Comparison of ENCODE assay signal across 8 cellular contexts in the genomic region with DNA sequence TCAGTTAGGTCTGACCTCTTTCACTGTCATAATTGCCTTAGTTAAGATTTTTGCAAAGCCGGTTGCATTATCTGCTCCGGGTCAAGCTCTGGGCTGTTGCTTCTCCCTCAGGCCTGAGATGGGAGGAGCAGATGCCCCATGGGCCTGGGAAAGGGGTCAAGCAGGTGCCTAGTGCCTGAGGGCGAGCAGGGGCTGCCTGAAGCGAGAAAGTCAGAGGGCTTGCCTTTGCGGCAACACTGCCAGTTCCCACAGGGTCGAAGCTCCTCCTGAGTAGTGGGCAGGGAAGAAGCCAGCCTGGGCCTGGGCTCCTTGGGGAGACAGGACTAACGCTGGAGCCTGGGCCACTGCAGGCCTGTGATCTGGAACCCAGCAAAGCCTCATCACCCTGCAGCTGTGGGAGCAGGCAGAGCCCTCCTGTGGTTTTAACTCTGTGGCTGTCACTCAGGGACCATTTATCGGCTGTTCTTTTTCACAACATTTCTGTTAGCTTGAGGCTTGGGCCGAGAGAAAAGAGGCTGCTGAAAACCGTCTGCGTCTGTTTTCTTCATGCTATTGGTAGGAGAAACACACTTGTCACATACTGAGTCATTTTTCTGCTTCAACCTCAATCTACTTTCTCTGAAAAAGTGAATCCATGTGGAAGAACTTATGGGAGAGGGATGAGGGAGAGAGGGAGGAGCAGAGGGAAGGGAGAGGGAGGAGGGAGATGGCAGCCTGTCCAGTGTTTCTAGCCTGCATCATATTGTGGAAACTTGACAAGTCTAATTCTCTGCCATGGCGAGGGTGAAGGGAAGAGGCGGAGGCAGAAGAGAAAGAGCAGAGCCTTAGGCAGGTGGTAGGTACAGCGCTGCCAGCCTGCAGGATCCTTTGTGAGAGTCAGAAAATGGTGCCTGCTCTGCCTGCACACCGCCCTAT.
A peak's percentile ranks its signal among the peaks of the same experiment; 100 is the strongest.
DNase-seq lines count a peak whose midpoint lies in the region; ATAC-seq and TF ChIP-seq lines count a peak whose summit lies in the region.

No MANE protein-coding gene starts in this region.

- H2AFZ ChIP-seq in osteoblast (ENCODE audit: low read length): no peak overlapping the region

- no peaks in the 10 kb centered on the region for H3K9me3 ChIP-seq in T-helper 17 cell (ENCODE audit: control insufficient read depth, low read length, poor library complexity, severe bottlenecking)
- no peaks in the 10 kb centered on the region for H3K9me3 ChIP-seq in osteoblast (ENCODE audit: low read depth, low read length)

- no peak overlapping the region for H3K4me2 ChIP-seq in osteoblast (ENCODE audit: insufficient read depth, low read length)

- H3K4me3 Mint-ChIP-seq in T-helper 17 cell: peak overlapping the region; percentile 71

- H3K4me1 Mint-ChIP-seq in T-helper 17 cell: peaks cover 26% of the 10 kb centered on the region

- H4K20me1 ChIP-seq in osteoblast (ENCODE audit: insufficient read depth, low read length): no peaks in the 10 kb centered on the region

- H3K36me3 Mint-ChIP-seq in T-helper 17 cell (ENCODE audit: low read depth): no peaks in the 10 kb centered on the region

- no peaks in the 10 kb centered on the region for H3K27me3 ChIP-seq in osteoblast (ENCODE audit: insufficient read depth, low read length)

- ATAC-seq in HG03139 (IDR thresholded peaks at IDR 0.05; ENCODE audit: unreplicated experiment) (peak; percentile 77), T-helper 17 cell (peak; percentile 76)

- no peaks in the 10 kb centered on the region for H3K27me3 Mint-ChIP-seq in T-helper 17 cell

- peak; percentile 85 for DNase-seq in ELF-1 (ENCODE audit: low read depth, low spot score)
- DNase-seq in T-helper 17 cell: no peak
- DNase-seq in iris pigment epithelial cell (ENCODE audit: low read depth): peak; percentile 38
- DNase-seq in cortex of kidney (lab: John Stamatoyannopoulos, UW): no peak
- no peak for DNase-seq in GM13976 (ENCODE audit: low spot score)
- no peak for DNase-seq in osteoblast (ENCODE audit: insufficient read length, low spot score, missing footprints)
- no peak for DNase-seq in NCI-H1092 (lab: John Stamatoyannopoulos, UW)

- TF ChIP-seq CTCF in GM13976 (IDR thresholded peaks at IDR 0.05; ENCODE audit: borderline replicate concordance, control extremely low read depth, extremely low read depth, insufficient read depth, missing control alignments): no peak
- TF ChIP-seq CTCF in osteoblast (IDR thresholded peaks at IDR 0.05; ENCODE audit: extremely low read depth, low read depth, low read length): no peak

- H3K4me3 ChIP-seq in osteoblast (ENCODE audit: insufficient read depth, low read length): no peak overlapping the region

- H3K4me1 ChIP-seq in osteoblast (ENCODE audit: insufficient read depth, low read length): no peaks in the 10 kb centered on the region

- H3K27ac Mint-ChIP-seq in T-helper 17 cell: peak overlapping the region; percentile 80

- in situ Hi-C loops in GM13976 (cut with MboI; ENCODE audit: low sequenced_read_pairs, unreplicated experiment): no loop called here

- no peaks in the 10 kb centered on the region for H3K36me3 ChIP-seq in osteoblast (ENCODE audit: insufficient read depth, low read length)

- H3K27ac ChIP-seq in osteoblast (ENCODE audit: low read depth, low read length): no peak overlapping the region

- no peaks in the 10 kb centered on the region for H3K79me2 ChIP-seq in osteoblast (ENCODE audit: insufficient read depth, low read length)

Comparison
In these comparisons a context has a peak if more than half of its experiments do, and no peak if none do; other contexts are left out.
1. DNase-seq: peak in ELF-1 (single experiment) and iris pigment epithelial cell (single experiment); none in T-helper 17 cell (0 of 3), cortex of kidney (single experiment), GM13976 (single experiment), osteoblast (single experiment) and NCI-H1092 (single experiment).